In genomic region chr16:81940781-81941560, GRCh38 we compare ENCODE assay signal across 1 cellular context.
TF ChIP-seq lines count a peak whose summit lies in the region.

No MANE protein-coding gene starts in this region.

TF ChIP-seq in GM12878, 131 proteins besides CTCF, POLR2A, EP300 and RAD21 (continued from another document):
- TF ChIP-seq JUNB (IDR thresholded peaks at IDR 0.05) (no peak), ZBTB40 (IDR thresholded peaks at IDR 0.05; ENCODE audit: borderline replicate concordance) (no peak), ZNF207 (IDR thresholded peaks at IDR 0.05; ENCODE audit: borderline replicate concordance) (no peak), CEBPZ (IDR thresholded peaks at IDR 0.05; ENCODE audit: low read depth, low read length) (no peak)
